ENCODE assay signal across 8 cellular contexts in the genomic region with DNA sequence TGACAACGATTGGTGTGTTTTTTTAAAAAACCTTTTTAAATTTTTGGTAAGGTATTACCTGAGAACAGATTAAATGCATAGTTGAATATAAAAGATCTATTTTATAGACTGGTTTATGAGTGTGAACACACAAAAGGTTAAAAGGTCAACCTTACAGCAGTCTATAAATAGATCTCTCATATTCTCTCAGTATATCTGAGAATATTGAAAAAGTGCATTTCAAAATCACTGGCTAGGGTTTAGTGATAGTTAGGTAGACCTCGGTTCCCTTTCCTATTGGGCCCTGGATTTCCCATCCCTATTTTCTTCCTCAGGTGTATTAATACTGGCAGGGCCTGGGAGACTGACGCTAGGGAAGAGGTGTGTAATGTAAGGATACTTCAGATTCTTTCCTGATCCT. TPM values are rescaled to one million over a fixed set of nuclear protein-coding genes. Genes with fewer than 3 reads are reported as not detected.
DNase-seq lines count a peak whose midpoint lies in the region; ATAC-seq, FAIRE-seq and TF ChIP-seq lines count a peak whose summit lies in the region.

No MANE protein-coding gene starts in this region.

- H3K9me3 ChIP-seq in DOHH2 (ENCODE audit: control insufficient read depth, insufficient read depth, low read length) (no peaks in the 10 kb centered on the region), endodermal cell (ENCODE audit: control insufficient read depth, low read length) (no peaks in the 10 kb centered on the region), pancreas (no peaks in the 10 kb centered on the region)

- TF ChIP-seq CTCF in DOHH2 (IDR thresholded peaks at IDR 0.05; ENCODE audit: low read depth, low read length, poor library complexity, severe bottlenecking) (no peak), endodermal cell (conservative IDR thresholded peaks at IDR 0.05) (no peak), pancreas (IDR thresholded peaks at IDR 0.05) (no peak), D721Med (IDR thresholded peaks at IDR 0.05; ENCODE audit: insufficient read depth, missing control alignments) (no peak)

- peak overlapping the region; percentile 77 for H3K4me3 Mint-ChIP-seq in endodermal cell

- H3F3A ChIP-seq in DOHH2 (ENCODE audit: control insufficient read depth, insufficient read depth) = no peaks in the 10 kb centered on the region

- H3K27ac Mint-ChIP-seq in endodermal cell = peak overlapping the region; percentile 38

- H4K20me1 ChIP-seq in DOHH2 (ENCODE audit: control insufficient read depth, insufficient read depth, low read depth, low read length) = peaks cover 13% of the 10 kb centered on the region; the same call in 1 of the 2 replicates

- H3K27me3 ChIP-seq in DOHH2 (ENCODE audit: control insufficient read depth, low read length) (no peaks in the 10 kb centered on the region), endodermal cell (ENCODE audit: control insufficient read depth, insufficient read depth, low read length, poor library complexity, severe bottlenecking) (no peaks in the 10 kb centered on the region), pancreas (no peaks in the 10 kb centered on the region)

- H3K4me2 ChIP-seq in DOHH2 (ENCODE audit: low read length) = peak overlapping the region; percentile 68

- H3K4me1 ChIP-seq in DOHH2 (ENCODE audit: control insufficient read depth, low read length) (peaks cover 25% of the 10 kb centered on the region), endodermal cell (ENCODE audit: control insufficient read depth, insufficient read depth, low read length) (no peaks in the 10 kb centered on the region), pancreas (peaks cover 10 to 17% (median 15%) of the 10 kb centered on the region in 3 donors)

- peak overlapping the region; percentile 64 for H3K4me3 ChIP-seq in DOHH2 (ENCODE audit: low read length)
- peak overlapping the region; percentile 74 for H3K4me3 ChIP-seq in endodermal cell (ENCODE audit: low read length)
- H3K4me3 ChIP-seq in pancreas = peak overlapping the region; percentile 22 to 57 (median 52)

- no peak overlapping the region for H3K9ac ChIP-seq in endodermal cell (ENCODE audit: extremely low read depth, low read length, poor library complexity, severe bottlenecking)

- H3K79me2 ChIP-seq in DOHH2 (ENCODE audit: control insufficient read depth, low read length) = peaks cover 30% of the 10 kb centered on the region

- intact Hi-C loops in pancreas (cut with DNase I) = no loop called here

- H3K4me1 Mint-ChIP-seq in endodermal cell = peaks cover 30% of the 10 kb centered on the region

- no peaks in the 10 kb centered on the region for H3K27me3 Mint-ChIP-seq in endodermal cell (ENCODE audit: insufficient read depth)

- H3K9me3 Mint-ChIP-seq in endodermal cell = no peaks in the 10 kb centered on the region

- no peak overlapping the region for H3K27ac ChIP-seq in DOHH2 (ENCODE audit: low read depth, low read length)
- H3K27ac ChIP-seq in endodermal cell (ENCODE audit: low read depth, low read length) = peak overlapping the region; percentile 25
- H3K27ac ChIP-seq in pancreas = peak overlapping the region in 1 of 4 donors; percentile 68

- H3K9me2 ChIP-seq in DOHH2 (replicated peaks; ENCODE audit: control insufficient read depth, low read length) = no peaks in the 10 kb centered on the region

- FAIRE-seq in pancreas (lab: Jason Lieb, UNC) (no peak), D721Med (lab: Jason Lieb, UNC) (no peak)

- WGBS in endodermal cell (ENCODE audit: insufficient coverage in 1 of 2, insufficient read length in 1 of 2), 2 experiments = 100% methylated on average over 2 of the region's 3 CpGs; no CpG with 5 or more reads in 1 of the 2 experiments
- 71 to 77% methylated on average over 3 of the region's 3 CpGs for WGBS in pancreas, 2 donors

- peaks cover 23% of the 10 kb centered on the region for H3K36me3 ChIP-seq in DOHH2 (ENCODE audit: control insufficient read depth, low read length)
- H3K36me3 ChIP-seq in endodermal cell (ENCODE audit: control insufficient read depth, insufficient read depth, low read length) = peaks cover 25% of the 10 kb centered on the region
- no peaks in the 10 kb centered on the region for H3K36me3 ChIP-seq in pancreas

- DNase-seq in NCI-H69 (lab: John Stamatoyannopoulos, UW) = peak; percentile 49
- DNase-seq in endodermal cell = no peak
- DNase-seq in pancreas = no peak
- DNase-seq in UCSD-AML1 (lab: John Stamatoyannopoulos, UW; ENCODE audit: unreplicated experiment) = no peak
- DNase-seq in D721Med (ENCODE audit: insufficient read length, low spot score) = no peak
- no peak for DNase-seq in iPS-NIHi7 (ENCODE audit: extremely low spot score)

- peaks cover 13% of the 10 kb centered on the region for H3K36me3 Mint-ChIP-seq in endodermal cell (ENCODE audit: low read depth)

- ATAC-seq in pancreas (no peak), GM18907 (IDR thresholded peaks at IDR 0.05; ENCODE audit: unreplicated experiment) (no peak)

RNA-seq across cellular contexts. Expression of gene ZNF451, which starts 0.7 kb away (rescaled TPM):
- 10 to 100 TPM; 58.1 to 72.5 TPM for total RNA-seq in endodermal cell
- polyA plus RNA-seq in endodermal cell (2013, experiment 1 of 2) = 39.9 TPM
- 40.2 TPM for polyA plus RNA-seq in endodermal cell (2013, experiment 2 of 2)
- total RNA-seq in pancreas = 10 to 100 TPM; 15.8 to 26.7 (median 21.5) TPM
- 10 to 100 TPM in 1 of 2 donors, 1 to 10 TPM in 1; 9.4 to 16.8 TPM for polyA plus RNA-seq in pancreas

RNA-seq across cellular contexts. Expression of gene KIAA1586, which starts 42.8 kb away (rescaled TPM):
- total RNA-seq in endodermal cell = 10 to 100 TPM; 18.7 to 21.5 TPM
- 22.2 TPM for polyA plus RNA-seq in endodermal cell (2013, experiment 1 of 2)
- 19.5 TPM for polyA plus RNA-seq in endodermal cell (2013, experiment 2 of 2)
- total RNA-seq in pancreas = 1 to 10 TPM; 2.3 to 6.7 (median 4.0) TPM
- 1 to 10 TPM in 1 of 2 donors, under 1 TPM in 1; 0.99 to 3.4 TPM for polyA plus RNA-seq in pancreas
